ENCODE assay signal across 13 cellular contexts in the genomic region with DNA sequence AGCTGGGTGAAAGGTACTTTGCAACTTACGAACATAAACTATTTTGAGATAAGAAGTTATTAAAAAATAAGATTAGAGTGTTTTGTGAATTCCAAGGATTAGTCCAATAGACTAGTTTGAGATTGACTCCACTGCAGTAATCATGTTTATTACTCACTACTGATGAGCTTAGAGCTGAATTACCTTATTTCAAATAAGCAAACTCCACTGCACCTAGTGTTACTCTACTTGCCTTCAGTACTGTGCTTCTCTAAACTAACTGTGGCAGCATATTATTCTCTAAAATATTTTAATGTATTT.
DNase-seq lines count a peak whose midpoint lies in the region; ATAC-seq and FAIRE-seq lines count a peak whose summit lies in the region.
"Had no signal": no experiment of that assay in that cellular context is flagged by ENCODE, and none has a peak within 500 bp of the region (broad histone marks: within the 10 kb centered on the region; RNA-seq: fewer than 3 reads in every experiment).

No MANE protein-coding gene starts in this region.

- no peaks in the 10 kb centered on the region for H3K27me3 ChIP-seq in MG63
- H3K27me3 ChIP-seq: BLaER1 had no signal

- H3K36me3 Mint-ChIP-seq in memory B cell = peaks cover 29% of the 10 kb centered on the region

- H3K4me3 ChIP-seq in MG63 = no peak overlapping the region
- H3K4me3 ChIP-seq: BLaER1 had no signal

- DNase-seq in memory B cell (ENCODE audit: low spot score in 2 of 2) (no peak), NCI-H2171 treated with DMSO at 0.1 percent for 48 hours (lab: John Stamatoyannopoulos, UW) (no peak), urothelium cell line (ENCODE audit: low spot score) (no peak), MG63 (no peak)
- DNase-seq in activated T-cell treated with anti-CD3 and anti-CD28 coated beads, Interleukin-2, amount 50 U/mL, for 1 hour = no peak
- DNase-seq: activated CD4-positive, alpha-beta T cell treated with anti-CD3 and anti-CD28 coated beads for 4 hours; glutamatergic neuron; left cardiac atrium; right cardiac atrium had no signal

- peaks cover 2% of the 10 kb centered on the region for H3K9me3 Mint-ChIP-seq in memory B cell

- ATAC-seq in GM19023 (IDR thresholded peaks at IDR 0.05; ENCODE audit: unreplicated experiment) (peak; percentile 24), GM21737 (IDR thresholded peaks at IDR 0.05; ENCODE audit: unreplicated experiment) (peak; percentile 26), HG03108 (IDR thresholded peaks at IDR 0.05; ENCODE audit: unreplicated experiment) (peak; percentile 7), memory B cell (ENCODE audit: low read depth) (peak; percentile 37)
- ATAC-seq: right cardiac atrium had no signal

- peaks cover 24% of the 10 kb centered on the region for H3K4me1 Mint-ChIP-seq in memory B cell

- H3K27me3 Mint-ChIP-seq in memory B cell = peaks cover 18% of the 10 kb centered on the region

- no peak overlapping the region for H3K4me3 Mint-ChIP-seq in memory B cell

- no peak overlapping the region for H3K27ac Mint-ChIP-seq in memory B cell

- no peaks in the 10 kb centered on the region; the same call in 1 of the 2 replicates for H3K36me3 ChIP-seq in MG63

- FAIRE-seq in urothelium cell line (lab: Jason Lieb, UNC) = no peak

- H3K9me3 ChIP-seq in MG63 = 0 out of 2 replicates have a peak, but pooled peaks cover 2% of the 10 kb centered on the region
